1 cellular context compared by ENCODE assay signal in genomic region chr14:24092110-24092959, GRCh38.
TF ChIP-seq lines count a peak whose summit lies in the region.

No MANE protein-coding gene starts in this region.

TF ChIP-seq in HepG2, 621 proteins besides CTCF, POLR2A, EP300 and RAD21 (continues in another document):
- TF ChIP-seq HNRNPUL1 (IDR thresholded peaks at IDR 0.05; ENCODE audit: low read depth, low read length) (no peak), ZNF343 (CRISPR knock-in tag; IDR thresholded peaks at IDR 0.05) (0 out of 2 replicates have a peak, but pooled peaks have one; percentile 58), E2F2 (CRISPR knock-in tag; IDR thresholded peaks at IDR 0.05; ENCODE audit: borderline replicate concordance) (no peak), ADNP (CRISPR knock-in tag; IDR thresholded peaks at IDR 0.05) (no peak), ZNF543 (CRISPR knock-in tag; IDR thresholded peaks at IDR 0.05) (0 out of 2 replicates have a peak, but pooled peaks have one; percentile 44), ISL2 (CRISPR knock-in tag; IDR thresholded peaks at IDR 0.05) (no peak), IRF1 (CRISPR knock-in tag; IDR thresholded peaks at IDR 0.05; ENCODE audit: low read depth) (no peak), BRF2 (CRISPR knock-in tag; IDR thresholded peaks at IDR 0.05) (peak; percentile 12), MEIS2 (CRISPR knock-in tag; IDR thresholded peaks at IDR 0.05) (0 out of 2 replicates have a peak, but pooled peaks have one; percentile 6), ZFX (CRISPR knock-in tag; IDR thresholded peaks at IDR 0.05; ENCODE audit: low read depth) (0 out of 2 replicates have a peak, but pooled peaks have one; percentile 21), ATF7 (IDR thresholded peaks at IDR 0.05) (no peak), ATF7 (CRISPR knock-in tag; IDR thresholded peaks at IDR 0.05) (0 out of 2 replicates have a peak, but pooled peaks have one; percentile 22), ATF7-NPFF (CRISPR knock-in tag; IDR thresholded peaks at IDR 0.05; ENCODE audit: low read depth) (0 out of 2 replicates have a peak, but pooled peaks have one; percentile 38), FOXO1 (CRISPR knock-in tag; IDR thresholded peaks at IDR 0.05) (0 out of 2 replicates have a peak, but pooled peaks have one; percentile 31), ZNF570 (CRISPR knock-in tag; IDR thresholded peaks at IDR 0.05; ENCODE audit: borderline replicate concordance) (0 out of 2 replicates have a peak, but pooled peaks have one; percentile 45), ZNF577 (CRISPR knock-in tag; IDR thresholded peaks at IDR 0.05; ENCODE audit: borderline replicate concordance, low read depth) (0 out of 2 replicates have a peak, but pooled peaks have one; percentile 62), RFX1 (IDR thresholded peaks at IDR 0.05) (no peak), ZNF775 (CRISPR knock-in tag; IDR thresholded peaks at IDR 0.05; ENCODE audit: borderline replicate concordance) (0 out of 2 replicates have a peak, but pooled peaks have one; percentile 65), ZNF34 (CRISPR knock-in tag; IDR thresholded peaks at IDR 0.05; ENCODE audit: borderline replicate concordance) (0 out of 2 replicates have a peak, but pooled peaks have one; percentile 50), ZNF781 (CRISPR knock-in tag; IDR thresholded peaks at IDR 0.05; ENCODE audit: borderline replicate concordance, not compliant biosample characterization) (peak; percentile 17), ZSCAN22 (CRISPR knock-in tag; IDR thresholded peaks at IDR 0.05) (peak; percentile 33; the same call in 1 of the 2 replicates), ZNF782 (CRISPR knock-in tag; IDR thresholded peaks at IDR 0.05; ENCODE audit: borderline replicate concordance) (peak; percentile 40; the same call in 1 of the 2 replicates), TCF7L2 (IDR thresholded peaks at IDR 0.05; ENCODE audit: low read depth, low read length) (no peak), NR2F6 (IDR thresholded peaks at IDR 0.05) (peak; percentile 30; the same call in 1 of the 2 replicates), NR2F6 (CRISPR knock-in tag; IDR thresholded peaks at IDR 0.05) (no peak), ZNF609 (CRISPR knock-in tag; IDR thresholded peaks at IDR 0.05; ENCODE audit: borderline replicate concordance) (0 out of 2 replicates have a peak, but pooled peaks have one; percentile 47), ZNF75D (CRISPR knock-in tag; IDR thresholded peaks at IDR 0.05; ENCODE audit: borderline replicate concordance) (no peak), ZNF280D (CRISPR knock-in tag; IDR thresholded peaks at IDR 0.05) (0 out of 2 replicates have a peak, but pooled peaks have one; percentile 38), MBNL3 (CRISPR knock-in tag; conservative IDR thresholded peaks at IDR 0.05) (0 out of 2 replicates have a peak, but pooled peaks have one; percentile 8), POGK (CRISPR knock-in tag; conservative IDR thresholded peaks at IDR 0.05) (peak; percentile 72; the same call in 1 of the 2 replicates)
- TF ChIP-seq, protein P1, sequence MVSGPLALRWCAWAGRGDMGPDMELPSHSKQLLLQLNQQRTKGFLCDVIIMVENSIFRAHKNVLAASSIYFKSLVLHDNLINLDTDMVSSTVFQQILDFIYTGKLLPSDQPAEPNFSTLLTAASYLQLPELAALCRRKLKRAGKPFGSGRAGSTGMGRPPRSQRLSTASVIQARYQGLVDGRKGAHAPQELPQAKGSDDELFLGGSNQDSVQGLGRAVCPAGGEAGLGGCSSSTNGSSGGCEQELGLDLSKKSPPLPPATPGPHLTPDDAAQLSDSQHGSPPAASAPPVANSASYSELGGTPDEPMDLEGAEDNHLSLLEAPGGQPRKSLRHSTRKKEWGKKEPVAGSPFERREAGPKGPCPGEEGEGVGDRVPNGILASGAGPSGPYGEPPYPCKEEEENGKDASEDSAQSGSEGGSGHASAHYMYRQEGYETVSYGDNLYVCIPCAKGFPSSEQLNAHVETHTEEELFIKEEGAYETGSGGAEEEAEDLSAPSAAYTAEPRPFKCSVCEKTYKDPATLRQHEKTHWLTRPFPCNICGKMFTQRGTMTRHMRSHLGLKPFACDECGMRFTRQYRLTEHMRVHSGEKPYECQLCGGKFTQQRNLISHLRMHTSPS (CRISPR knock-in tag; IDR thresholded peaks at IDR 0.05; ENCODE audit: low read depth), result no peak
- TF ChIP-seq, protein P2, sequence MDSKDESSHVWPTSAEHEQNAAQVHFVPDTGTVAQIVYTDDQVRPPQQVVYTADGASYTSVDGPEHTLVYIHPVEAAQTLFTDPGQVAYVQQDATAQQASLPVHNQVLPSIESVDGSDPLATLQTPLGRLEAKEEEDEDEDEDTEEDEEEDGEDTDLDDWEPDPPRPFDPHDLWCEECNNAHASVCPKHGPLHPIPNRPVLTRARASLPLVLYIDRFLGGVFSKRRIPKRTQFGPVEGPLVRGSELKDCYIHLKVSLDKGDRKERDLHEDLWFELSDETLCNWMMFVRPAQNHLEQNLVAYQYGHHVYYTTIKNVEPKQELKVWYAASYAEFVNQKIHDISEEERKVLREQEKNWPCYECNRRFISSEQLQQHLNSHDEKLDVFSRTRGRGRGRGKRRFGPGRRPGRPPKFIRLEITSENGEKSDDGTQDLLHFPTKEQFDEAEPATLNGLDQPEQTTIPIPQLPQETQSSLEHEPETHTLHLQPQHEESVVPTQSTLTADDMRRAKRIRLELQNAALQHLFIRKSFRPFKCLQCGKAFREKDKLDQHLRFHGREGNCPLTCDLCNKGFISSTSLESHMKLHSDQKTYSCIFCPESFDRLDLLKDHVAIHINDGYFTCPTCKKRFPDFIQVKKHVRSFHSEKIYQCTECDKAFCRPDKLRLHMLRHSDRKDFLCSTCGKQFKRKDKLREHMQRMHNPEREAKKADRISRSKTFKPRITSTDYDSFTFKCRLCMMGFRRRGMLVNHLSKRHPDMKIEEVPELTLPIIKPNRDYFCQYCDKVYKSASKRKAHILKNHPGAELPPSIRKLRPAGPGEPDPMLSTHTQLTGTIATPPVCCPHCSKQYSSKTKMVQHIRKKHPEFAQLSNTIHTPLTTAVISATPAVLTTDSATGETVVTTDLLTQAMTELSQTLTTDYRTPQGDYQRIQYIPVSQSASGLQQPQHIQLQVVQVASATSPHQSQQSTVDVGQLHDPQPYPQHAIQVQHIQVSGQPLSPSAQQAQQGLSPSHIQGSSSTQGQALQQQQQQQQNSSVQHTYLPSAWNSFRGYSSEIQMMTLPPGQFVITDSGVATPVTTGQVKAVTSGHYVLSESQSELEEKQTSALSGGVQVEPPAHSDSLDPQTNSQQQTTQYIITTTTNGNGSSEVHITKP (CRISPR knock-in tag; IDR thresholded peaks at IDR 0.05; ENCODE audit: low read depth), result no peak
- TF ChIP-seq, protein P3, sequence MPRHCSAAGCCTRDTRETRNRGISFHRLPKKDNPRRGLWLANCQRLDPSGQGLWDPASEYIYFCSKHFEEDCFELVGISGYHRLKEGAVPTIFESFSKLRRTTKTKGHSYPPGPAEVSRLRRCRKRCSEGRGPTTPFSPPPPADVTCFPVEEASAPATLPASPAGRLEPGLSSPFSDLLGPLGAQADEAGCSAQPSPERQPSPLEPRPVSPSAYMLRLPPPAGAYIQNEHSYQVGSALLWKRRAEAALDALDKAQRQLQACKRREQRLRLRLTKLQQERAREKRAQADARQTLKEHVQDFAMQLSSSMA (CRISPR knock-in tag; IDR thresholded peaks at IDR 0.05), result 0 out of 2 replicates have a peak, but pooled peaks have one; percentile 71
- TF ChIP-seq, protein P4, sequence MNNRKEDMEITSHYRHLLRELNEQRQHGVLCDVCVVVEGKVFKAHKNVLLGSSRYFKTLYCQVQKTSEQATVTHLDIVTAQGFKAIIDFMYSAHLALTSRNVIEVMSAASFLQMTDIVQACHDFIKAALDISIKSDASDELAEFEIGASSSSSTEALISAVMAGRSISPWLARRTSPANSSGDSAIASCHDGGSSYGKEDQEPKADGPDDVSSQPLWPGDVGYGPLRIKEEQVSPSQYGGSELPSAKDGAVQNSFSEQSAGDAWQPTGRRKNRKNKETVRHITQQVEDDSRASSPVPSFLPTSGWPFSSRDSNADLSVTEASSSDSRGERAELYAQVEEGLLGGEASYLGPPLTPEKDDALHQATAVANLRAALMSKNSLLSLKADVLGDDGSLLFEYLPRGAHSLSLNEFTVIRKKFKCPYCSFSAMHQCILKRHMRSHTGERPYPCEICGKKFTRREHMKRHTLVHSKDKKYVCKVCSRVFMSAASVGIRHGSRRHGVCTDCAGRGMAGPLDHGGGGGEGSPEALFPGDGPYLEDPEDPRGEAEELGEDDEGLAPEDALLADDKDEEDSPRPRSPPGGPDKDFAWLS (CRISPR knock-in tag; IDR thresholded peaks at IDR 0.05; ENCODE audit: borderline replicate concordance), result 0 out of 2 replicates have a peak, but pooled peaks have one; percentile 62
